1 cellular context compared by ENCODE assay signal in genomic region chr14:81423504-81423903, GRCh38.
A peak's percentile ranks its signal among the peaks of the same experiment; 100 is the strongest.
TF ChIP-seq lines count a peak whose summit lies in the region.

No MANE protein-coding gene starts in this region.

TF ChIP-seq in K562, 482 proteins besides CTCF, POLR2A, EP300 and RAD21 (continued from another document and continues in another):
- TF ChIP-seq TEAD4 (IDR thresholded peaks at IDR 0.05; ENCODE audit: low read length) (peak; percentile 64; the same call in 1 of the 2 replicates), TEAD4 (CRISPR knock-in tag; IDR thresholded peaks at IDR 0.05; ENCODE audit: borderline replicate concordance) (no peak), ZSCAN29 (IDR thresholded peaks at IDR 0.05) (no peak), SOX6 (IDR thresholded peaks at IDR 0.05) (peak; percentile 47; the same call in 1 of the 2 replicates), TFAP4 (CRISPR knock-in tag; IDR thresholded peaks at IDR 0.05; ENCODE audit: borderline replicate concordance) (peak; percentile 65; the same call in 1 of the 2 replicates), STAT5A (IDR thresholded peaks at IDR 0.05; ENCODE audit: borderline replicate concordance, low read length) (peak; percentile 83), BRD4 (IDR thresholded peaks at IDR 0.05) (no peak), ZFX (CRISPR knock-in tag; IDR thresholded peaks at IDR 0.05) (peak; percentile 43; the same call in 1 of the 2 replicates), SMAD1 (IDR thresholded peaks at IDR 0.05; ENCODE audit: low read depth, low read length, partially characterized antibody) (no peak), CHCHD3 (CRISPR knock-in tag; IDR thresholded peaks at IDR 0.05) (no peak), GABPA (tag; conservative IDR thresholded peaks at IDR 0.05; ENCODE audit: low read depth) (peak; percentile 55), SMAD4 (CRISPR knock-in tag; conservative IDR thresholded peaks at IDR 0.05) (peak; percentile 82), CBX8 (IDR thresholded peaks at IDR 0.05; ENCODE audit: borderline replicate concordance, extremely low read depth, low read depth, low read length, poor library complexity, severe bottlenecking) (no peak), CTBP1 (IDR thresholded peaks at IDR 0.05; ENCODE audit: borderline replicate concordance) (peak; percentile 20; the same call in 1 of the 2 replicates), RBM34 (IDR thresholded peaks at IDR 0.05; ENCODE audit: borderline replicate concordance, insufficient read depth, low read length) (no peak), HMG20A (CRISPR knock-in tag; conservative IDR thresholded peaks at IDR 0.05) (no peak), FOXM1 (IDR thresholded peaks at IDR 0.05; ENCODE audit: low read depth) (peak; percentile 46; the same call in 1 of the 2 replicates), FOXM1 (CRISPR knock-in tag; IDR thresholded peaks at IDR 0.05; ENCODE audit: low read depth) (no peak), ZNF436 (CRISPR knock-in tag; IDR thresholded peaks at IDR 0.05) (no peak), EP400 (IDR thresholded peaks at IDR 0.05) (peak; percentile 41; the same call in 1 of the 2 replicates), MECOM (CRISPR knock-in tag; IDR thresholded peaks at IDR 0.05) (0 out of 2 replicates have a peak, but pooled peaks have one; percentile 53), FOXK2 (conservative IDR thresholded peaks at IDR 0.05 in 1 of 2, IDR thresholded peaks at IDR 0.05 in 1 of 2; ENCODE audit: low read depth in 2 of 2) (peak in 1 of 2 experiments; percentile 51; a peak in 1 of 4 replicates), KLF16 (IDR thresholded peaks at IDR 0.05) (peak; percentile 36; the same call in 1 of the 2 replicates), CREB3L1 (IDR thresholded peaks at IDR 0.05; ENCODE audit: borderline replicate concordance, low read depth) (no peak), TFAM (CRISPR knock-in tag; conservative IDR thresholded peaks at IDR 0.05) (no peak), RBBP5 (IDR thresholded peaks at IDR 0.05; ENCODE audit: borderline replicate concordance, insufficient read depth, low read length, poor library complexity, severe bottlenecking) (peak; percentile 39), CBFA2T2 (conservative IDR thresholded peaks at IDR 0.05) (peak; percentile 76), ARID1B (IDR thresholded peaks at IDR 0.05) (peak; percentile 83), ATF7 (IDR thresholded peaks at IDR 0.05) (0 out of 2 replicates have a peak, but pooled peaks have one; percentile 21), TEAD2 (tag; IDR thresholded peaks at IDR 0.05) (no peak), ZKSCAN3 (CRISPR knock-in tag; IDR thresholded peaks at IDR 0.05) (no peak), XRCC5 (IDR thresholded peaks at IDR 0.05; ENCODE audit: low read depth, low read length) (no peak), ZBTB40 (IDR thresholded peaks at IDR 0.05) (peak; percentile 23; the same call in 1 of the 2 replicates), ZBTB40 (CRISPR knock-in tag; IDR thresholded peaks at IDR 0.05) (no peak), CBX1 (IDR thresholded peaks at IDR 0.05; ENCODE audit: low read depth) (0 out of 2 replicates have a peak, but pooled peaks have one; percentile 55), ZNF445 (CRISPR knock-in tag; IDR thresholded peaks at IDR 0.05; ENCODE audit: low read depth) (no peak), SPI1 (IDR thresholded peaks at IDR 0.05; ENCODE audit: borderline replicate concordance, low read depth, low read length) (peak; percentile 23; the same call in 1 of the 2 replicates), MCM5 (IDR thresholded peaks at IDR 0.05; ENCODE audit: low read depth) (no peak), KDM1A (IDR thresholded peaks at IDR 0.05) (0 out of 4 replicates have a peak, but pooled peaks of 1 of the 2 experiments have one; percentile 30), CXXC5 (CRISPR knock-in tag; IDR thresholded peaks at IDR 0.05) (peak; percentile 74), TAL1 (IDR thresholded peaks at IDR 0.05) (peak; percentile 51; the same call in 1 of the 2 replicates), CEBPZ (IDR thresholded peaks at IDR 0.05; ENCODE audit: borderline replicate concordance, low read depth, low read length) (no peak)
- TF ChIP-seq, protein P1, sequence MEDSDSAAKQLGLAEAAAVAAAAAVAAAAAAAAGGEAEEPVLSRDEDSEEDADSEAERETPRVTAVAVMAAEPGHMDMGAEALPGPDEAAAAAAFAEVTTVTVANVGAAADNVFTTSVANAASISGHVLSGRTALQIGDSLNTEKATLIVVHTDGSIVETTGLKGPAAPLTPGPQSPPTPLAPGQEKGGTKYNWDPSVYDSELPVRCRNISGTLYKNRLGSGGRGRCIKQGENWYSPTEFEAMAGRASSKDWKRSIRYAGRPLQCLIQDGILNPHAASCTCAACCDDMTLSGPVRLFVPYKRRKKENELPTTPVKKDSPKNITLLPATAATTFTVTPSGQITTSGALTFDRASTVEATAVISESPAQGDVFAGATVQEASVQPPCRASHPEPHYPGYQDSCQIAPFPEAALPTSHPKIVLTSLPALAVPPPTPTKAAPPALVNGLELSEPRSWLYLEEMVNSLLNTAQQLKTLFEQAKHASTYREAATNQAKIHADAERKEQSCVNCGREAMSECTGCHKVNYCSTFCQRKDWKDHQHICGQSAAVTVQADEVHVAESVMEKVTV (CRISPR knock-in tag; IDR thresholded peaks at IDR 0.05): 0 out of 2 replicates have a peak, but pooled peaks have one; percentile 15
- TF ChIP-seq, protein P2, sequence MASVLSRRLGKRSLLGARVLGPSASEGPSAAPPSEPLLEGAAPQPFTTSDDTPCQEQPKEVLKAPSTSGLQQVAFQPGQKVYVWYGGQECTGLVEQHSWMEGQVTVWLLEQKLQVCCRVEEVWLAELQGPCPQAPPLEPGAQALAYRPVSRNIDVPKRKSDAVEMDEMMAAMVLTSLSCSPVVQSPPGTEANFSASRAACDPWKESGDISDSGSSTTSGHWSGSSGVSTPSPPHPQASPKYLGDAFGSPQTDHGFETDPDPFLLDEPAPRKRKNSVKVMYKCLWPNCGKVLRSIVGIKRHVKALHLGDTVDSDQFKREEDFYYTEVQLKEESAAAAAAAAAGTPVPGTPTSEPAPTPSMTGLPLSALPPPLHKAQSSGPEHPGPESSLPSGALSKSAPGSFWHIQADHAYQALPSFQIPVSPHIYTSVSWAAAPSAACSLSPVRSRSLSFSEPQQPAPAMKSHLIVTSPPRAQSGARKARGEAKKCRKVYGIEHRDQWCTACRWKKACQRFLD (CRISPR knock-in tag; IDR thresholded peaks at IDR 0.05): 0 out of 2 replicates have a peak, but pooled peaks have one; percentile 34
- TF ChIP-seq, protein P3, sequence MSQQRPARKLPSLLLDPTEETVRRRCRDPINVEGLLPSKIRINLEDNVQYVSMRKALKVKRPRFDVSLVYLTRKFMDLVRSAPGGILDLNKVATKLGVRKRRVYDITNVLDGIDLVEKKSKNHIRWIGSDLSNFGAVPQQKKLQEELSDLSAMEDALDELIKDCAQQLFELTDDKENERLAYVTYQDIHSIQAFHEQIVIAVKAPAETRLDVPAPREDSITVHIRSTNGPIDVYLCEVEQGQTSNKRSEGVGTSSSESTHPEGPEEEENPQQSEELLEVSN (IDR thresholded peaks at IDR 0.05; ENCODE audit: borderline replicate concordance in 1 of 2, extremely low read depth in 1 of 2, insufficient read depth in 1 of 2, insufficient read length in 1 of 2, low read depth in 1 of 2, low read length in 1 of 2, poor library complexity in 1 of 2, severe bottlenecking in 1 of 2): peak in 1 of 2 experiments; percentile 28
